In the genomic region with DNA sequence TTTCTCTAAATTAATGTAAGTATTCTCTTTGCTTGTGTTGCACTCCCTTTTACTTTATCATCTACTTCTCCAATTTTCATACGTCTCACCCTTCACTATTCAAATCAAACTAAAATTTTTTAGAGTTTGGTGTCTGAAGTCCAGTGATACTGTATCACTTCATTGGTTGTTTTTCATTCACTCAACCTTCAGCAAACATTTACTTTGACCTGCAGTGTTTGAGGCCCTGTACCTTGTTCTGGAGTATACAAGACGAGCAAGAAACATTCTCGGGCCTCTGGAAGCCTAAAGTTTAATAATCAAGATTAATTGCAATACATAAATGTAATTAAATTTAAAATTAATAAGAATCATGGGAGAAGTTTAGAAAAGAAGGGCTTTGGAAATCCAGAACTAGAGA, we compare ENCODE assay signal across 19 cellular contexts.
DNase-seq lines count a peak whose midpoint lies in the region; ATAC-seq, FAIRE-seq and TF ChIP-seq lines count a peak whose summit lies in the region.
"Had no signal": no experiment of that assay in that cellular context is flagged by ENCODE, and none has a peak within 500 bp of the region (broad histone marks: within the 10 kb centered on the region; RNA-seq: fewer than 3 reads in every experiment).

No MANE protein-coding gene starts in this region.

- intact Hi-C loops in Caco-2 (cut with micrococcal nuclease; ENCODE audit: unreplicated experiment), result no loop called here

- BruUV-seq in Caco-2 (replicated peaks; lab: Mats Ljungman, UMichigan), result no TSS peak

- H3K4me3 ChIP-seq in Caco-2 (ENCODE audit: low read depth, low read length) (no peak overlapping the region), Peyer's patch (no peak overlapping the region)
- H3K4me3 ChIP-seq: GM12878 had no signal

- H3K27ac Mint-ChIP-seq in Caco-2 (ENCODE audit: unreplicated experiment) (peak overlapping the region; percentile 42), memory B cell (peak overlapping the region; percentile 3)

- H3K4me1 ChIP-seq in Caco-2 (0 out of 2 replicates have a peak, but pooled peaks cover 7% of the 10 kb centered on the region), Peyer's patch (no peaks in the 10 kb centered on the region)
- H3K4me1 ChIP-seq: BE2C had no signal

- H3K9me3 Mint-ChIP-seq in Caco-2 (ENCODE audit: unreplicated experiment) (no peaks in the 10 kb centered on the region), memory B cell (no peaks in the 10 kb centered on the region)
- H3K9me3 Mint-ChIP-seq: CD4-positive, CD25-positive, alpha-beta regulatory T cell; CD8-positive, alpha-beta memory T cell; H9 had no signal

- H3K27me3 Mint-ChIP-seq in Caco-2 (ENCODE audit: insufficient read depth, unreplicated experiment) (no peaks in the 10 kb centered on the region), memory B cell (no peaks in the 10 kb centered on the region)
- H3K27me3 Mint-ChIP-seq: CD4-positive, CD25-positive, alpha-beta regulatory T cell; CD8-positive, alpha-beta memory T cell had no signal

- H3K36me3 ChIP-seq in Caco-2 (ENCODE audit: control insufficient read depth, insufficient read depth, low read length) (no peaks in the 10 kb centered on the region; the same call in 1 of the 2 replicates), Peyer's patch (peaks cover 0 to 57% (median 0%) of the 10 kb centered on the region in 3 donors)

- H3K4me3 Mint-ChIP-seq in Caco-2 (ENCODE audit: unreplicated experiment) (no peak overlapping the region), memory B cell (no peak overlapping the region)
- H3K4me3 Mint-ChIP-seq: CD4-positive, CD25-positive, alpha-beta regulatory T cell; CD8-positive, alpha-beta memory T cell; H9 had no signal

- H3K27ac ChIP-seq in Peyer's patch, result no peak overlapping the region

- FAIRE-seq in G401.6 (lab: Jason Lieb, UNC), result peak; percentile 57
- FAIRE-seq: A204.1, GM12878, GM19239, H1 had no signal

- POLR2A ChIA-PET in Caco-2 (lab: Charles Lee), result no interaction called here

- no peak for TF ChIP-seq POLR2A in Peyer's patch (IDR thresholded peaks at IDR 0.05)

- peak; percentile 95 for ATAC-seq in left lobe of liver
- ATAC-seq in memory B cell (ENCODE audit: low read depth), result no peak
- ATAC-seq: GM12878 had no signal

- H3K36me3 Mint-ChIP-seq in Caco-2 (ENCODE audit: insufficient read depth, unreplicated experiment) (peaks cover 75% of the 10 kb centered on the region), memory B cell (peaks cover 34% of the 10 kb centered on the region)

- peaks cover 18% of the 10 kb centered on the region for H3K4me1 Mint-ChIP-seq in Caco-2 (ENCODE audit: low read depth, unreplicated experiment)
- peaks cover 18% of the 10 kb centered on the region for H3K4me1 Mint-ChIP-seq in memory B cell
- H3K4me1 Mint-ChIP-seq: H9 had no signal

- CTCF ChIA-PET in Caco-2 (lab: Charles Lee), result no interaction called here

- H3K9me3 ChIP-seq in Caco-2, result no peaks in the 10 kb centered on the region
- H3K9me3 ChIP-seq in Peyer's patch, result no peaks in the 10 kb centered on the region
- H3K9me3 ChIP-seq: BE2C had no signal

- TF ChIP-seq CTCF in Caco-2 (IDR thresholded peaks at IDR 0.05; ENCODE audit: insufficient read depth in 1 of 2, low read depth in 1 of 2, low read length in 1 of 2, severe bottlenecking in 1 of 2, unreplicated experiment in 1 of 2), result no peak
- TF ChIP-seq CTCF in Peyer's patch (IDR thresholded peaks at IDR 0.05), result no peak

- DNase-seq in Caco-2 (no peak), left lobe of liver (ENCODE audit: low spot score) (no peak), memory B cell (ENCODE audit: low spot score in 2 of 2) (no peak), NCI-H446 treated with DMSO at 0.1 percent for 48 hours (lab: John Stamatoyannopoulos, UW) (no peak), Peyer's patch (no peak)
- DNase-seq: ACHN; BE2C; C1 segment of cervical spinal cord; CD4-positive, CD25-positive, alpha-beta regulatory T cell; CD8-positive, alpha-beta memory T cell; COR-L47; DMS153; DMS79 treated with DMSO at 0.1 percent for 48 hours; H9 had no signal

- H3K27me3 ChIP-seq in Caco-2 (replicated peaks; ENCODE audit: control insufficient read depth, insufficient read depth, low read length) (no peaks in the 10 kb centered on the region), Peyer's patch (no peaks in the 10 kb centered on the region)
- H3K27me3 ChIP-seq: BE2C had no signal
